10 cellular contexts compared by ENCODE assay signal in the genomic region with DNA sequence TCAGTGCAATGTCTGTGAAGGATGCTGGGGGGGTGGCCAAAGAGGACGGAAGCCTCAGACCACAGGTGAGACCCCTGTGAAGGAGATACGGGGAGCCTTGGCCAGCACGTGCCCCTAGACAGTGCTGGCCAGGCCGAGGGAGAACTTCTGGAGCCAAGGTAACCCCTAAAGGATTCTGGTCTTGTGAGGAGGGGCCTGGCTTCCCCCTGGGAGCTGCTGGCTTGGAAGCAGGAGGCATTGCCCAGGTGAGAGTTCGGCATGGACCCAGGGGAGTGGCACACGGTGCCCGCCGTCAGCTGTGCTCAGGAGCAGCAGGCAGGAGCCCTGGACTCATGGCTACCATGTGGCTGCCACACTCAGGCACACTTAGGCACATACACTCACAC. TPM values are rescaled to one million over a fixed set of nuclear protein-coding genes. Genes with fewer than 3 reads are reported as not detected.
DNase-seq lines count a peak whose midpoint lies in the region; FAIRE-seq and TF ChIP-seq lines count a peak whose summit lies in the region.
"Had no signal": no experiment of that assay in that cellular context is flagged by ENCODE, and none has a peak within 500 bp of the region (broad histone marks: within the 10 kb centered on the region; RNA-seq: fewer than 3 reads in every experiment).

No MANE protein-coding gene starts in this region.

- no peaks in the 10 kb centered on the region for H3K4me1 ChIP-seq in CD4-positive, alpha-beta memory T cell (ENCODE audit: insufficient read depth, low read length)
- peaks cover 28 to 83% (median 80%) of the 10 kb centered on the region in 4 donors for H3K4me1 ChIP-seq in esophagus muscularis mucosa

- no peak overlapping the region for H3K4me3 ChIP-seq in CD4-positive, alpha-beta memory T cell (ENCODE audit: low read length in 2 of 2)
- peak overlapping the region in 2 of 4 donors; percentile 93 to 97 for H3K4me3 ChIP-seq in esophagus muscularis mucosa

- no peak for TF ChIP-seq EP300 in esophagus muscularis mucosa (IDR thresholded peaks at IDR 0.05)

- H3K4me3 Mint-ChIP-seq in CD4-positive, alpha-beta memory T cell: peak overlapping the region; percentile 4 to 89 (median 66)
- peak overlapping the region; percentile 59 for H3K4me3 Mint-ChIP-seq in HFFc6

- FAIRE-seq in H54 (lab: Jason Lieb, UNC): no peak

- POLR2A ChIA-PET in CD4-positive, alpha-beta memory T cell (lab: Charles Lee; ENCODE audit: partially characterized antibody): no interaction called here

- H3K27me3 Mint-ChIP-seq in CD4-positive, alpha-beta memory T cell: peaks cover 13 to 15% of the 10 kb centered on the region in 2 donors
- peaks cover 5% of the 10 kb centered on the region; the same call in 1 of the 2 replicates for H3K27me3 Mint-ChIP-seq in HFFc6 (ENCODE audit: insufficient read depth)

- H3K27ac Mint-ChIP-seq in CD4-positive, alpha-beta memory T cell: peak overlapping the region in 4 of 7 donors; percentile 11 to 81 (median 72)
- peak overlapping the region; percentile 8; the same call in 1 of the 2 replicates for H3K27ac Mint-ChIP-seq in HFFc6

- CTCF ChIA-PET in CD4-positive, alpha-beta memory T cell (lab: Charles Lee; ENCODE audit: partially characterized antibody): no interaction called here

- H3K4me1 Mint-ChIP-seq in CD4-positive, alpha-beta memory T cell: peaks cover 3 to 6% (median 5%) of the 10 kb centered on the region in 4 donors
- peaks cover 42% of the 10 kb centered on the region for H3K4me1 Mint-ChIP-seq in HFFc6 (ENCODE audit: low read depth)

- no peaks in the 10 kb centered on the region for H3K36me3 Mint-ChIP-seq in CD4-positive, alpha-beta memory T cell
- peaks cover 13% of the 10 kb centered on the region for H3K36me3 Mint-ChIP-seq in HFFc6 (ENCODE audit: low read depth)

- TF ChIP-seq CTCF in HFFc6 (IDR thresholded peaks at IDR 0.05): no peak
- no peak for TF ChIP-seq CTCF in esophagus muscularis mucosa (IDR thresholded peaks at IDR 0.05)

- no peak for DNase-seq in CD4-positive, alpha-beta memory T cell
- DNase-seq in HFFc6: no peak
- peak; percentile 92 for DNase-seq in esophagus muscularis mucosa (ENCODE audit: extremely low spot score)
- DNase-seq in posterior vena cava (ENCODE audit: low spot score): peak; percentile 63
- DNase-seq in occipital lobe (lab: John Stamatoyannopoulos, UW): no peak
- DNase-seq in H54 (ENCODE audit: insufficient read length, low spot score): no peak
- no peak for DNase-seq in NCI-H2029 treated with DMSO at 0.1 percent for 48 hours (lab: John Stamatoyannopoulos, UW)
- no peak for DNase-seq in DMS 273 treated with DMSO at 0.1 percent for 48 hours (lab: John Stamatoyannopoulos, UW)
- DNase-seq: NCI-H345 had no signal

- H3K27ac ChIP-seq in CD4-positive, alpha-beta memory T cell (ENCODE audit: low read depth, low read length): no peak overlapping the region
- peak overlapping the region; percentile 99 to 100 (median 99) for H3K27ac ChIP-seq in esophagus muscularis mucosa (replicated peaks in 1 of 4)

- H3K36me3 ChIP-seq in CD4-positive, alpha-beta memory T cell (ENCODE audit: insufficient read depth, low read length): no peaks in the 10 kb centered on the region
- H3K36me3 ChIP-seq in esophagus muscularis mucosa: no peaks in the 10 kb centered on the region

- H3K9me3 ChIP-seq in CD4-positive, alpha-beta memory T cell (ENCODE audit: control insufficient read depth in 1 of 2, low read length in 2 of 2): no peaks in the 10 kb centered on the region
- H3K9me3 ChIP-seq in esophagus muscularis mucosa: no peaks in the 10 kb centered on the region

- TF ChIP-seq POLR2A in esophagus muscularis mucosa (IDR thresholded peaks at IDR 0.05; ENCODE audit: low read depth): no peak
- TF ChIP-seq POLR2A in H54 (IDR thresholded peaks at IDR 0.05; ENCODE audit: low read depth, low read length): no peak

- whole genome bisulfite sequencing in esophagus muscularis mucosa: 70% methylated on average over 7 of the region's 8 CpGs

- H3K27me3 ChIP-seq in CD4-positive, alpha-beta memory T cell (ENCODE audit: insufficient read depth, low read length): no peaks in the 10 kb centered on the region
- peaks cover 0 to 8% (median 0%) of the 10 kb centered on the region in 4 donors for H3K27me3 ChIP-seq in esophagus muscularis mucosa

- peaks cover 0 to 3% (median 0%) of the 10 kb centered on the region in 8 donors for H3K9me3 Mint-ChIP-seq in CD4-positive, alpha-beta memory T cell
- peaks cover 7% of the 10 kb centered on the region; the same call in 1 of the 2 replicates for H3K9me3 Mint-ChIP-seq in HFFc6

- intact Hi-C loops in CD4-positive, alpha-beta memory T cell (cut with micrococcal nuclease): loop anchor here (5.0 kb wide), 1 partner anchor 124 kb away; no protein-coding TSS in a partner anchor
- intact Hi-C loops in esophagus muscularis mucosa (cut with DNase I): no loop called here
- intact Hi-C loops in posterior vena cava (cut with DNase I): loop anchor here (5.0 kb wide), 2 partner anchors 104 to 124 kb away; no protein-coding TSS in a partner anchor

RNA-seq across cellular contexts. Expression of gene COL6A2, which starts 1.3 kb away (rescaled TPM):
- 10 to 100 TPM; 21.8 to 25.7 TPM for total RNA-seq in CD4-positive, alpha-beta memory T cell
- polyA plus RNA-seq in CD4-positive, alpha-beta memory T cell: 1 to 10 TPM in 1 of 2 donors, under 1 TPM in 1; 0.77 to 1.5 TPM
- 100 to 1,000 TPM; 426 to 514 (median 467) TPM for total RNA-seq in HFFc6 (2021; fragmentation: NEBNext Ultra II Directional; extraction: Animal tissue kit (Norgen Biotek cat#: 25700))
- total RNA-seq in esophagus muscularis mucosa (1,000 to 10,000 TPM in 2 of 4 donors, 100 to 1,000 TPM in 2; 942 to 1,525 (median 1,202) TPM), posterior vena cava (1,000 to 10,000 TPM; 1,504 to 1,642 TPM), occipital lobe (37.1 TPM)

RNA-seq across cellular contexts. Expression of gene FTCD, which starts 58.8 kb away (rescaled TPM):
- total RNA-seq in CD4-positive, alpha-beta memory T cell: 1 to 10 TPM; 1.3 to 1.7 TPM
- polyA plus RNA-seq in CD4-positive, alpha-beta memory T cell: not detected
- total RNA-seq in HFFc6 (2021; fragmentation: NEBNext Ultra II Directional; extraction: Animal tissue kit (Norgen Biotek cat#: 25700)): 1 to 10 TPM in 1 of 6 experiments, under 1 TPM in 4, not detected in 1; 0.12 to 1.2 (median 0.17) TPM
- total RNA-seq in esophagus muscularis mucosa (1 to 10 TPM in 2 of 4 donors, under 1 TPM in 1, not detected in 1; 0.26 to 2.5 (median 1.2) TPM), posterior vena cava (1 to 10 TPM in 1 of 2 donors, under 1 TPM in 1; 0.29 to 1.2 TPM), occipital lobe (not detected)
- total RNA-seq: pulmonary artery endothelial cell had no signal

Comparison
In these comparisons a context has a peak if more than half of its experiments do, and no peak if none do; other contexts are left out.
1. DNase-seq: peak in esophagus muscularis mucosa (single experiment) and posterior vena cava (single experiment); none in CD4-positive, alpha-beta memory T cell (0 of 5), HFFc6 (single experiment), occipital lobe (single experiment), H54 (single experiment), NCI-H2029 treated with DMSO at 0.1 percent for 48 hours (single experiment) and DMS 273 treated with DMSO at 0.1 percent for 48 hours (single experiment).
2. RNA of gene COL6A2, which starts 1.3 kb away (total RNA-seq): 1,504 to 1,642 TPM in posterior vena cava, 942 to 1,525 TPM in esophagus muscularis mucosa and 426 to 514 TPM in HFFc6; 37.1 TPM in occipital lobe (single experiment) and 21.8 to 25.7 TPM in CD4-positive, alpha-beta memory T cell; every median in the first group is over 10 times any median in the second.